Comparison of ENCODE assay signal across 21 cellular contexts in genomic region chr1:58939146-58939545, GRCh38.
A peak's percentile ranks its signal among the peaks of the same experiment; 100 is the strongest.
DNase-seq lines count a peak whose midpoint lies in the region; ATAC-seq, FAIRE-seq and TF ChIP-seq lines count a peak whose summit lies in the region.
"Had no signal": no experiment of that assay in that cellular context is flagged by ENCODE, and none has a peak within 500 bp of the region (broad histone marks: within the 10 kb centered on the region; RNA-seq: fewer than 3 reads in every experiment).

No MANE protein-coding gene starts in this region.

- no peak for TF ChIP-seq POLR2A in GM12891 (IDR thresholded peaks at IDR 0.05; ENCODE audit: low read depth, low read length)

- ATAC-seq in GM18858 (IDR thresholded peaks at IDR 0.05; ENCODE audit: unreplicated experiment) = no peak
- ATAC-seq: CD8-positive, alpha-beta T cell; GM12878 had no signal

- FAIRE-seq in GM12891 (lab: Jason Lieb, UNC) = peak; percentile 41
- FAIRE-seq: A204.1, D721Med, GM12878, GM18507, H54 had no signal

- DNase-seq in GM12891 (ENCODE audit: insufficient read length, low spot score) = no peak
- DNase-seq in epithelial cell of esophagus (ENCODE audit: low read depth) = peak; percentile 53
- peak; percentile 34 for DNase-seq in kidney tubule cell (ENCODE audit: low spot score)
- no peak for DNase-seq in activated naive CD4-positive, alpha-beta T cell treated with Interleukin-2 at 50 U/mL for 16 hours
- no peak for DNase-seq in SHP77 (lab: John Stamatoyannopoulos, UW)
- DNase-seq: CD4-positive, CD25-positive, alpha-beta regulatory T cell; DMS 273 treated with DMSO at 0.1 percent for 48 hours; DMS79; EL; GDM1; GOT3; HFFc6 had no signal

- H3K4me3 ChIP-seq in epithelial cell of esophagus (ENCODE audit: low read length) = no peak overlapping the region
- H3K4me3 ChIP-seq: BLaER1, GM12878, HAP-1 had no signal

- no peak for TF ChIP-seq CTCF in epithelial cell of esophagus (IDR thresholded peaks at IDR 0.05; ENCODE audit: insufficient read depth, low read depth, low read length, missing control alignments)

TF ChIP-seq in GM12891, 5 proteins besides CTCF, POLR2A, EP300 and RAD21:
- TF ChIP-seq SPI1 (IDR thresholded peaks at IDR 0.05; ENCODE audit: low read depth, low read length) (no peak), POLR2AphosphoS5 (IDR thresholded peaks at IDR 0.05; ENCODE audit: low read depth, low read length) (no peak), PAX5 (IDR thresholded peaks at IDR 0.05; ENCODE audit: insufficient read depth, low read length, severe bottlenecking) (no peak), TAF1 (IDR thresholded peaks at IDR 0.05; ENCODE audit: low read depth, low read length) (no peak), POU2F2 (IDR thresholded peaks at IDR 0.05; ENCODE audit: low read depth, low read length) (no peak)

Comparison
In these comparisons a context has a peak if more than half of its experiments do, and no peak if none do; other contexts are left out.
1. DNase-seq: peak in epithelial cell of esophagus (single experiment) and kidney tubule cell (single experiment); none in GM12891 (single experiment), activated naive CD4-positive, alpha-beta T cell treated with Interleukin-2 at 50 U/mL for 16 hours (single experiment) and SHP77 (0 of 2).